ENCODE assay signal across 1 cellular context in the genomic region with DNA sequence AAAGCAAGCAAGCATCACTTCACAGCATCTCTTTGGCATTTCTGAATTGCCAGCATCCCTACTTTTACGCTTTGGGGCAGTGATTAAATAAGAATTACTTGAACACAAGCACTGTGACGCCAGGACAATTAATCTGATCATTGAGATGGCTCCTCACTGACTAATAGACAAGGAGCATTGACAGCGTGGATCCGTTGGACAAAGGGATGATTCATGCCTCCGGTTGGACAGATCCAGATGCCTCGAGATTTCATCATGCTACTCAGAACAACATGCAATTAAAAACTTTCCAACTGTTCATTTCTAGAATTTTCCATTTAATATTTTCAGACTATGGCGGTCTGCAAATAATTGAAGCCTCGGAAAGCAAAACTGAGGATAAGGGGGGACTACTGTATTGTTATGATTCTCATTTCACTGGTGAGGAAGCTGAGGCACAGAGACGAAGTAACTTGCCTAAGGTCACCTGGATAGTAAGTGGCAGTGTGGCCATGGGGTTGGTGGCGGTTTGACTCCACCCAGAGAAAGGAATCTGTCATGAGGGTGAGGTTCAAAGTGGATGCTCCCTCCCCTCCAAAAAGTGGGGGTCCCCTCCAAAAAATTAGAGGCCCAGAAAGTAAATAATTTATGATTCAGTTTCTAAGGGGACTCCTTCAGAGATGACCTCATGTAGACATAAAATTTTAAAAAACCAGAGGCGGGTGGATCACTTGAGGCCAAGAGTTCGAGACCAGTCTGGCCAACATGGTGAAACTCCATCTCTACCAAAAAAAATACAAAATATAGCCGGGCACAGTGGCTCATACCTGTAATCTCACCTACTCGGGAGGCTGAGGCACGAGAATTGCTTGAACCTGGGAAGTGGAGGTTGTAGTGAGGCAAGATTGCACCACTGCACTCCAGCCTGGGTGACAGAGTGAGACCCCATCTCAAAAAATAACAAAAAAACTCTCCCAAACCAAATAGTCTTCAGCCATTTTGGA.
TF ChIP-seq lines count a peak whose summit lies in the region.

No MANE protein-coding gene starts in this region.

TF ChIP-seq in K562, 482 proteins besides CTCF, POLR2A, EP300 and RAD21 (continued from another document):
- no peak for TF ChIP-seq PCBP2 (IDR thresholded peaks at IDR 0.05; ENCODE audit: low read depth, low read length, poor library complexity, severe bottlenecking)
- TF ChIP-seq, protein P1, sequence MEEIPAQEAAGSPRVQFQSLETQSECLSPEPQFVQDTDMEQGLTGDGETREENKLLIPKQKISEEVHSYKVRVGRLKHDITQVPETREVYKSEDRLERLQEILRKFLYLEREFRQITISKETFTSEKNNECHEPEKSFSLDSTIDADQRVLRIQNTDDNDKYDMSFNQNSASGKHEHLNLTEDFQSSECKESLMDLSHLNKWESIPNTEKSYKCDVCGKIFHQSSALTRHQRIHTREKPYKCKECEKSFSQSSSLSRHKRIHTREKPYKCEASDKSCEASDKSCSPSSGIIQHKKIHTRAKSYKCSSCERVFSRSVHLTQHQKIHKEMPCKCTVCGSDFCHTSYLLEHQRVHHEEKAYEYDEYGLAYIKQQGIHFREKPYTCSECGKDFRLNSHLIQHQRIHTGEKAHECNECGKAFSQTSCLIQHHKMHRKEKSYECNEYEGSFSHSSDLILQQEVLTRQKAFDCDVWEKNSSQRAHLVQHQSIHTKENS (CRISPR knock-in tag; IDR thresholded peaks at IDR 0.05) = no peak
